Comparison of ENCODE assay signal across 8 cellular contexts in the genomic region with DNA sequence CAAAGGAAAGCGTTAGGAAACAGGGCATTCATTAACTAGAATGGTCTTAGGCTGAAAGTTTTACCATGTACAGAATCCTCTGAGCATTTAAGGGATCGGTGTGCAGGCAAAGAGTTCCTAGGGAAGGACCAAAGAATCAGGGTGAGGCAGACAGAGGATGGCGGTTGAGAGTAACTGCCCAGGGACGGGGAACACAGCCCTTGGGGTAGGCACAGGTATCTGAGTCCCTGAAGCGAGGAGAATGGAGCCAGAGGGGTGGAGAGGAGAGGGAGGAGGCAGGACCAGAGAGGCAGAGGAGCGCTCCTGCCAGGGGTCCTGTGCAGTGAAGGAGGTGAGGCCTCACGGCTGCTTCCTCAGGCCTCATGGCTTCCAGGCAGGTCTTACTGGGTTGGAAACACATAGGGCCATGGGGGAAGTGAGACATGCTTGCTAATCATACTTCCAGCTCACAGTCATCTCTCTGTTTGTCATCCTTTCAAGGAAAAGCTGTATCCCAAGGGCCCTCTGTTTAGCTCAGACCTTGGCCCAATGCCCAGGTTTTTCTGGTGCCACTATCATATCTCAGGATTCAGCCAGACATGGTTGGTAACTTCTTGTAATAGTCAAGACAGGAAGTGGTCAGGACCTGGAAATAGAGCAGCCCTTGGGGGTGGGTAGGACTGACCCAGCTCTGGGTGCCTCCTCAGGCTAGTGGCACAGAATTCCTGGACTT. TPM values are rescaled to one million over a fixed set of nuclear protein-coding genes. Genes with fewer than 3 reads are reported as not detected.
DNase-seq lines count a peak whose midpoint lies in the region; ATAC-seq, FAIRE-seq and TF ChIP-seq lines count a peak whose summit lies in the region.

No MANE protein-coding gene starts in this region.

- H3K36me3 ChIP-seq in esophagus squamous epithelium: no peaks in the 10 kb centered on the region
- no peaks in the 10 kb centered on the region for H3K36me3 ChIP-seq in neuronal stem cell (replicated peaks in 1 of 2; ENCODE audit: control insufficient read depth in 2 of 2, insufficient read depth in 2 of 2, low read length in 2 of 2)
- no peaks in the 10 kb centered on the region for H3K36me3 ChIP-seq in WERI-Rb-1

- CTCF ChIA-PET in AG04449 (lab: Yijun Ruan, JAX): interaction anchor here (1.0 to 6.6 kb wide), 7 partner anchors 10 to 376 kb away, joined by 3 to 40 read pairs (median 6); partner anchors contain the start of gene ITGB3

- no peak overlapping the region for H3K4ac ChIP-seq in neuronal stem cell (ENCODE audit: low read length)

- no peak overlapping the region for H3K18ac ChIP-seq in neuronal stem cell (ENCODE audit: low read length)

- TF ChIP-seq POLR2A in esophagus squamous epithelium (IDR thresholded peaks at IDR 0.05) (no peak), GM12891 (IDR thresholded peaks at IDR 0.05; ENCODE audit: low read depth, low read length) (no peak)

- no peak overlapping the region for H2BK5ac ChIP-seq in neuronal stem cell (ENCODE audit: low read length)

- TF ChIP-seq CTCF in AG04449 (IDR thresholded peaks at IDR 0.05; ENCODE audit: insufficient read depth, low read length, missing control alignments) (no peak), esophagus squamous epithelium (IDR thresholded peaks at IDR 0.05) (no peak), WERI-Rb-1 (IDR thresholded peaks at IDR 0.05; ENCODE audit: low read depth, low read length) (no peak)

- intact Hi-C loops in esophagus squamous epithelium (cut with DNase I): no loop called here

- H3K9ac ChIP-seq in neuronal stem cell (ENCODE audit: low read depth, low read length, poor library complexity): no peak overlapping the region

- H2AFZ ChIP-seq in neuronal stem cell (ENCODE audit: low read length): peak overlapping the region; percentile 42

- POLR2A ChIA-PET in AG04449 (lab: Yijun Ruan, JAX): interaction anchor here (0.9 to 1.3 kb wide), 4 partner anchors 14 to 76 kb away, joined by 3 to 4 read pairs (median 4); partner anchors contain the start of gene ITGB3

- H3K27me3 ChIP-seq in esophagus squamous epithelium (no peaks in the 10 kb centered on the region), neuronal stem cell (ENCODE audit: control insufficient read depth in 3 of 3, insufficient read depth in 3 of 3, low read depth in 1 of 3, low read length in 3 of 3) (peaks cover 0 to 8% (median 0%) of the 10 kb centered on the region in 3 experiments), WERI-Rb-1 (ENCODE audit: insufficient read depth, low read depth, severe bottlenecking) (no peaks in the 10 kb centered on the region)

- H3K27ac ChIP-seq in esophagus squamous epithelium (peak overlapping the region; percentile 28 to 90 (median 74)), neuronal stem cell (replicated peaks; ENCODE audit: low read length) (no peak overlapping the region), WERI-Rb-1 (no peak overlapping the region)

- WGBS in esophagus squamous epithelium, 2 donors: 76 to 84% methylated on average over 5 to 7 of the region's 7 CpGs
- no CpG with 5 or more reads among the region's 7 CpGs for WGBS in neuronal stem cell (ENCODE audit: extremely low coverage in 2 of 2, insufficient read length in 2 of 2, insufficient replicate concordance in 1 of 2), 2 donors

- H3K4me3 ChIP-seq in AG04449 (ENCODE audit: low read depth, low read length): no peak overlapping the region
- no peak overlapping the region for H3K4me3 ChIP-seq in esophagus squamous epithelium
- no peak overlapping the region for H3K4me3 ChIP-seq in neuronal stem cell (ENCODE audit: low read length in 2 of 2)
- no peak overlapping the region for H3K4me3 ChIP-seq in WERI-Rb-1 (ENCODE audit: low read depth, low read length)

- no peak overlapping the region for H2AK5ac ChIP-seq in neuronal stem cell (ENCODE audit: low read depth, low read length)

- peak; percentile 96 for DNase-seq in AG04449 (ENCODE audit: low read depth, low spot score)
- DNase-seq in RPMI7951 (ENCODE audit: low read depth): peak; percentile 99
- DNase-seq in esophagus squamous epithelium (lab: John Stamatoyannopoulos, UW): no peak
- DNase-seq in neuronal stem cell (ENCODE audit: low spot score): no peak
- DNase-seq in WERI-Rb-1: no peak
- DNase-seq in GM12891 (ENCODE audit: insufficient read length, low spot score): no peak
- DNase-seq in NCI-H146 (lab: John Stamatoyannopoulos, UW): no peak

- no peak overlapping the region for H2BK12ac ChIP-seq in neuronal stem cell (ENCODE audit: low read length)

- H3K23ac ChIP-seq in neuronal stem cell (ENCODE audit: low read depth, low read length, poor library complexity): no peak overlapping the region

- peaks cover 0 to 17% (median 17%) of the 10 kb centered on the region in 3 donors for H3K4me1 ChIP-seq in esophagus squamous epithelium
- H3K4me1 ChIP-seq in neuronal stem cell (ENCODE audit: control insufficient read depth in 2 of 2, insufficient read depth in 1 of 2, low read depth in 1 of 2, low read length in 2 of 2): no peaks in the 10 kb centered on the region

- ATAC-seq in HG02759 (IDR thresholded peaks at IDR 0.05; ENCODE audit: unreplicated experiment): peak; percentile 54

- no peak overlapping the region for H3K4me2 ChIP-seq in neuronal stem cell (ENCODE audit: insufficient read depth, low read length, poor library complexity, severe bottlenecking)

- no peak overlapping the region for H2BK120ac ChIP-seq in neuronal stem cell (ENCODE audit: low read depth, low read length)

- H3K9me3 ChIP-seq in esophagus squamous epithelium (no peaks in the 10 kb centered on the region), neuronal stem cell (replicated peaks in 1 of 2; ENCODE audit: control insufficient read depth in 2 of 2, insufficient read depth in 1 of 2, low read depth in 1 of 2, low read length in 2 of 2) (no peaks in the 10 kb centered on the region), WERI-Rb-1 (ENCODE audit: severe bottlenecking) (peaks cover 7% of the 10 kb centered on the region)

- H4K91ac ChIP-seq in neuronal stem cell (ENCODE audit: low read depth, low read length, poor library complexity): no peak overlapping the region

- no peak overlapping the region for H2BK15ac ChIP-seq in neuronal stem cell (ENCODE audit: low read length)

- no peaks in the 10 kb centered on the region for H3K79me1 ChIP-seq in neuronal stem cell (ENCODE audit: low read depth, low read length)

- H3K14ac ChIP-seq in neuronal stem cell (ENCODE audit: low read length): no peak overlapping the region

- FAIRE-seq in GM12891 (lab: Jason Lieb, UNC): no peak

- H4K8ac ChIP-seq in neuronal stem cell (ENCODE audit: low read depth, low read length): no peak overlapping the region

TF ChIP-seq in GM12891, 5 proteins besides CTCF, POLR2A, EP300 and RAD21:
- TF ChIP-seq PAX5 (IDR thresholded peaks at IDR 0.05; ENCODE audit: insufficient read depth, low read length, severe bottlenecking): no peak
TF ChIP-seq in GM12891: peak in this region for 0.

RNA-seq across cellular contexts. Expression of gene ITGB3, which starts 13.8 kb away (rescaled TPM):
- total RNA-seq in RPMI7951 (2014; rRNA removed; shearing (Covaris generic)): 19.7 and 26.7 TPM in 2 replicates
- total RNA-seq in esophagus squamous epithelium: 1 to 10 TPM in 2 of 4 donors, under 1 TPM in 2; 0.23 to 7.2 (median 2.8) TPM
- polyA plus RNA-seq in neuronal stem cell (2013, experiment 1 of 2): 0.01 TPM
- polyA plus RNA-seq in neuronal stem cell (2013, experiment 2 of 2): 0.01 TPM
- polyA plus RNA-seq in GM12891 (2012; ENCODE audit: low read depth, missing spikeins): 0.51 TPM

RNA-seq across cellular contexts. Expression of gene MYL4, which starts 30.7 kb away (rescaled TPM):
- total RNA-seq in RPMI7951 (2014; rRNA removed; shearing (Covaris generic)): not detected in 2 replicates
- total RNA-seq in esophagus squamous epithelium: not detected
- polyA plus RNA-seq in neuronal stem cell (2013, experiment 1 of 2): 2.0 TPM
- 2.3 TPM for polyA plus RNA-seq in neuronal stem cell (2013, experiment 2 of 2)
- polyA plus RNA-seq in GM12891 (2012; ENCODE audit: low read depth, missing spikeins): 0.12 TPM

RNA-seq across cellular contexts. Expression of gene CDC27, which starts 50.7 kb away (rescaled TPM):
- 78.6 and 109 TPM in 2 replicates for total RNA-seq in RPMI7951 (2014; rRNA removed; shearing (Covaris generic))
- 10 to 100 TPM; 26.4 to 45.9 (median 38.3) TPM for total RNA-seq in esophagus squamous epithelium
- 58.9 TPM for polyA plus RNA-seq in neuronal stem cell (2013, experiment 1 of 2)
- polyA plus RNA-seq in neuronal stem cell (2013, experiment 2 of 2): 57.4 TPM
- 36.9 TPM for polyA plus RNA-seq in GM12891 (2012; ENCODE audit: low read depth, missing spikeins)

Comparison
In these comparisons a context has a peak if more than half of its experiments do, and no peak if none do; other contexts are left out.
1. DNase-seq: peak in AG04449 (single experiment) and RPMI7951 (single experiment); none in esophagus squamous epithelium (single experiment), neuronal stem cell (single experiment), WERI-Rb-1 (single experiment), GM12891 (single experiment) and NCI-H146 (single experiment).
2. H3K27ac ChIP-seq: peak in esophagus squamous epithelium (4 of 4); none in neuronal stem cell (single experiment) and WERI-Rb-1 (single experiment).